In genomic region chr16:425740-426114, GRCh38 we compare ENCODE assay signal across 8 cellular contexts. TPM values are rescaled to one million over a fixed set of nuclear protein-coding genes. Genes with fewer than 3 reads are reported as not detected.
A peak's percentile ranks its signal among the peaks of the same experiment; 100 is the strongest.
DNase-seq lines count a peak whose midpoint lies in the region; ATAC-seq and TF ChIP-seq lines count a peak whose summit lies in the region.

No MANE protein-coding gene starts in this region.

- peak overlapping the region; percentile 83 to 98 (median 96) for H3K4me3 ChIP-seq in BLaER1 treated with 17β-estradiol and CSF1 and Interleukin-3, amounts not matched to agents 10 nM and 100 nM
- H3K4me3 ChIP-seq in left lung, result peak overlapping the region; percentile 65 to 78
- H3K4me3 ChIP-seq in testis, result peak overlapping the region; percentile 62 to 76

- no peak for TF ChIP-seq POLR2A in testis (IDR thresholded peaks at IDR 0.05)

- peak overlapping the region; percentile 81 to 96 (median 91) for H3K9ac ChIP-seq in BLaER1 treated with 17β-estradiol and CSF1 and Interleukin-3, amounts not matched to agents 10 nM and 100 nM

- no peaks in the 10 kb centered on the region for H3K9me3 ChIP-seq in BLaER1 treated with 17β-estradiol and CSF1 and Interleukin-3, amounts not matched to agents 10 nM and 100 nM (replicated peaks in 1 of 11)
- H3K9me3 ChIP-seq in left lung (no peaks in the 10 kb centered on the region), testis (no peaks in the 10 kb centered on the region)

- H3K27me3 Mint-ChIP-seq in activated naive CD8-positive, alpha-beta T cell treated with anti-CD3 and anti-CD28 coated beads, Interleukin-2, amount 10 ng/mL, durations not matched to agents 7 days and 5 days, result peaks cover 16% of the 10 kb centered on the region

- H4K20me1 ChIP-seq in BLaER1 treated with 17β-estradiol and CSF1 and Interleukin-3, amounts not matched to agents 10 nM and 100 nM, result peaks cover 25 to 54% (median 48%) of the 10 kb centered on the region in 11 experiments; a peak in 21 of 22 replicates

- WGBS in testis, 2 donors, result 0% methylated on average over 30 of the region's 63 CpGs; no CpG with 5 or more reads in 1 of the 2 donors

- ATAC-seq in GM19397 (IDR thresholded peaks at IDR 0.05; ENCODE audit: unreplicated experiment) (peak; percentile 40), HG03460 (IDR thresholded peaks at IDR 0.05; ENCODE audit: unreplicated experiment) (peak; percentile 31), left lung (no peak)
- peak; percentile 61 for ATAC-seq in activated naive CD8-positive, alpha-beta T cell treated with anti-CD3 and anti-CD28 coated beads, Interleukin-2, amount 10 ng/mL, durations not matched to agents 7 days and 5 days (ENCODE audit: low read depth)

- POLR2A ChIA-PET in activated naive CD8-positive, alpha-beta T cell treated with anti-CD3 and anti-CD28 coated beads, Interleukin-2, amount 10 ng/mL, durations not matched to agents 7 days and 5 days (lab: Charles Lee), result interaction anchor here (0.9 to 2.4 kb wide), 2 partner anchors 25 to 100 kb away, joined by 3 to 13 read pairs; partner anchors contain the start of gene DECR2

- peak overlapping the region; percentile 76 for H3K27ac Mint-ChIP-seq in activated naive CD8-positive, alpha-beta T cell treated with anti-CD3 and anti-CD28 coated beads, Interleukin-2, amount 10 ng/mL, durations not matched to agents 7 days and 5 days

- peak overlapping the region; percentile 47 to 92 (median 88); a peak in 21 of 22 replicates for H3K27ac ChIP-seq in BLaER1 treated with 17β-estradiol and CSF1 and Interleukin-3, amounts not matched to agents 10 nM and 100 nM
- peak overlapping the region; percentile 88 to 89 for H3K27ac ChIP-seq in left lung
- H3K27ac ChIP-seq in testis, result peak overlapping the region; percentile 91 to 95

- peak overlapping the region; percentile 86 for H3K4me3 Mint-ChIP-seq in activated naive CD8-positive, alpha-beta T cell treated with anti-CD3 and anti-CD28 coated beads, Interleukin-2, amount 10 ng/mL, durations not matched to agents 7 days and 5 days

- TF ChIP-seq CTCF in left lung (IDR thresholded peaks at IDR 0.05), result no peak
- no peak for TF ChIP-seq CTCF in testis (IDR thresholded peaks at IDR 0.05)

- H3K9me3 Mint-ChIP-seq in activated naive CD8-positive, alpha-beta T cell treated with anti-CD3 and anti-CD28 coated beads, Interleukin-2, amount 10 ng/mL, durations not matched to agents 7 days and 5 days, result no peaks in the 10 kb centered on the region

- H3K4me1 ChIP-seq in BLaER1 treated with 17β-estradiol and CSF1 and Interleukin-3, amounts not matched to agents 10 nM and 100 nM, result peaks cover 32 to 48% (median 38%) of the 10 kb centered on the region in 10 experiments
- H3K4me1 ChIP-seq in left lung (peaks cover 9 to 40% of the 10 kb centered on the region in 2 donors), testis (peaks cover 36% of the 10 kb centered on the region)

- H3K4me2 ChIP-seq in BLaER1 treated with 17β-estradiol and CSF1 and Interleukin-3, amounts not matched to agents 10 nM and 100 nM, result peak overlapping the region; percentile 94 to 99 (median 98)

- H3K27me3 ChIP-seq in BLaER1 treated with 17β-estradiol and CSF1 and Interleukin-3, amounts not matched to agents 10 nM and 100 nM, result peaks cover 15 to 25% (median 21%) of the 10 kb centered on the region in 11 experiments
- H3K27me3 ChIP-seq in left lung (peaks cover 0 to 11% of the 10 kb centered on the region in 2 donors), testis (no peaks in the 10 kb centered on the region)

- peaks cover 19% of the 10 kb centered on the region for H3K4me1 Mint-ChIP-seq in activated naive CD8-positive, alpha-beta T cell treated with anti-CD3 and anti-CD28 coated beads, Interleukin-2, amount 10 ng/mL, durations not matched to agents 7 days and 5 days

- H3K36me3 ChIP-seq in BLaER1 treated with 17β-estradiol and CSF1 and Interleukin-3, amounts not matched to agents 10 nM and 100 nM, result peaks cover 0 to 31% (median 12%) of the 10 kb centered on the region in 11 experiments; a peak in 12 of 22 replicates
- H3K36me3 ChIP-seq in left lung (no peaks in the 10 kb centered on the region), testis (ENCODE audit: low read depth, missing control alignments) (no peaks in the 10 kb centered on the region)

- peaks cover 4% of the 10 kb centered on the region for H3K36me3 Mint-ChIP-seq in activated naive CD8-positive, alpha-beta T cell treated with anti-CD3 and anti-CD28 coated beads, Interleukin-2, amount 10 ng/mL, durations not matched to agents 7 days and 5 days

- intact Hi-C loops in left lung (cut with DNase I), result no loop called here
- intact Hi-C loops in testis (cut with DNase I; ENCODE audit: low total_unique reads), result no loop called here

- DNase-seq in activated naive CD8-positive, alpha-beta T cell treated with anti-CD3 and anti-CD28 coated beads, Interleukin-2, amount 10 ng/mL, durations not matched to agents 7 days and 5 days, result no peak
- DNase-seq in left lung (no peak), testis (no peak), NOMO-1 (lab: John Stamatoyannopoulos, UW; ENCODE audit: unreplicated experiment in 2 of 2) (no peak), EL (no peak)

RNA-seq across cellular contexts. Expression of gene RAB11FIP3, which starts 0.3 kb away (rescaled TPM):
- total RNA-seq in activated naive CD8-positive, alpha-beta T cell treated with anti-CD3 and anti-CD28 coated beads, Interleukin-2, amount 10 ng/mL, durations not matched to agents 7 days and 5 days, result 10 to 100 TPM; 28.8 to 29.3 TPM
- total RNA-seq in left lung, result 10 to 100 TPM; 28.1 to 38.0 TPM
- total RNA-seq in testis, result 100 to 1,000 TPM; 166 to 186 TPM
- 61.7 TPM for polyA plus RNA-seq in testis (ENCODE audit: insufficient read depth, low read depth, low replicate concordance)

RNA-seq across cellular contexts. Expression of gene DECR2, which starts 24.0 kb away (rescaled TPM):
- total RNA-seq in activated naive CD8-positive, alpha-beta T cell treated with anti-CD3 and anti-CD28 coated beads, Interleukin-2, amount 10 ng/mL, durations not matched to agents 7 days and 5 days, result 1 to 10 TPM; 5.6 to 7.9 TPM
- total RNA-seq in left lung, result 10 to 100 TPM; 14.4 to 17.1 TPM
- total RNA-seq in testis, result 10 to 100 TPM; 52.2 to 56.1 TPM
- polyA plus RNA-seq in testis (ENCODE audit: insufficient read depth, low read depth, low replicate concordance), result 33.2 TPM

RNA-seq across cellular contexts. Expression of gene NME4, which starts 28.7 kb away (rescaled TPM):
- 1 to 10 TPM; 8.2 to 8.8 TPM for total RNA-seq in activated naive CD8-positive, alpha-beta T cell treated with anti-CD3 and anti-CD28 coated beads, Interleukin-2, amount 10 ng/mL, durations not matched to agents 7 days and 5 days
- total RNA-seq in left lung, result 10 to 100 TPM; 72.3 to 78.1 TPM
- 100 to 1,000 TPM in 1 of 2 donors, 10 to 100 TPM in 1; 87.5 to 107 TPM for total RNA-seq in testis
- 79.2 TPM for polyA plus RNA-seq in testis (ENCODE audit: insufficient read depth, low read depth, low replicate concordance)

RNA-seq across cellular contexts. Expression of gene PGAP6, which starts 43.9 kb away (rescaled TPM):
- total RNA-seq in activated naive CD8-positive, alpha-beta T cell treated with anti-CD3 and anti-CD28 coated beads, Interleukin-2, amount 10 ng/mL, durations not matched to agents 7 days and 5 days, result 10 to 100 TPM; 58.9 to 59.0 TPM
- total RNA-seq in left lung (10 to 100 TPM; 76.3 to 88.4 TPM), testis (100 to 1,000 TPM; 261 to 265 TPM)
- 121 TPM for polyA plus RNA-seq in testis (ENCODE audit: insufficient read depth, low read depth, low replicate concordance)

RNA-seq across cellular contexts. Expression of gene MRPL28, which starts 55.4 kb away (rescaled TPM):
- 10 to 100 TPM; 64.4 to 67.5 TPM for total RNA-seq in activated naive CD8-positive, alpha-beta T cell treated with anti-CD3 and anti-CD28 coated beads, Interleukin-2, amount 10 ng/mL, durations not matched to agents 7 days and 5 days
- total RNA-seq in left lung, result 10 to 100 TPM; 45.4 to 48.1 TPM
- 100 to 1,000 TPM; 108 to 119 TPM for total RNA-seq in testis
- polyA plus RNA-seq in testis (ENCODE audit: insufficient read depth, low read depth, low replicate concordance), result 161 TPM

Comparison
In these comparisons a context has a peak if more than half of its experiments do, and no peak if none do; other contexts are left out.
1. RNA of gene RAB11FIP3, which starts 0.3 kb away (total RNA-seq): 166 to 186 TPM in testis; 28.1 to 38.0 TPM in left lung and 28.8 to 29.3 TPM in activated naive CD8-positive, alpha-beta T cell treated with anti-CD3 and anti-CD28 coated beads, Interleukin-2, amount 10 ng/mL, durations not matched to agents 7 days and 5 days; every median in the first group is over 4 times any median in the second.
2. RNA of gene NME4, which starts 28.7 kb away (total RNA-seq): 87.5 to 107 TPM in testis and 72.3 to 78.1 TPM in left lung; 8.2 to 8.8 TPM in activated naive CD8-positive, alpha-beta T cell treated with anti-CD3 and anti-CD28 coated beads, Interleukin-2, amount 10 ng/mL, durations not matched to agents 7 days and 5 days; every median in the first group is over 4 times any median in the second.
3. Peak in every context shown above with its lines, with median percentiles within 50 percentile points of each other: H3K27ac ChIP-seq and H3K4me3 ChIP-seq.